8 cellular contexts compared by ENCODE assay signal in the genomic region with DNA sequence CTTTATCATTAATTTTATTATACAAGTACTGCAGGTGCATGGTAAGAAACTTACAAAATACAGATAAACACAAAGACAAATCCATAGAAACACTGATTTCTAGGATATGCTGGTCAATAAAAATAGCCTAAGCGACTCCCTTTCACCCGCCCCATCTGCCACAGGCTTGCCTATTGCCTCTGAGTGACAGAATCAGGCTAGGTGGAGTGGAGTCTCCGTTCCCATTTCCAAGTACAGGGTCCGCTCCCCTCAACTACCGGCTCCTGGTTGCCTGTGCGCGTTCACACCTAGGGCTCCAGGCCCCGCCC. TPM values are rescaled to one million over a fixed set of nuclear protein-coding genes. Genes with fewer than 3 reads are reported as not detected.
DNase-seq lines count a peak whose midpoint lies in the region; ATAC-seq and TF ChIP-seq lines count a peak whose summit lies in the region.

No MANE protein-coding gene starts in this region.

- BruUV-seq in MCF 10A (replicated peaks; lab: Mats Ljungman, UMichigan), result no TSS peak

- H3K9me3 ChIP-seq in left ventricle myocardium inferior (replicated peaks), result no peaks in the 10 kb centered on the region
- H3K9me3 ChIP-seq in aorta (ENCODE audit: control insufficient read depth, low read length), result no peaks in the 10 kb centered on the region

- H3K27me3 Mint-ChIP-seq in MCF 10A (ENCODE audit: insufficient read depth, unreplicated experiment), result no peaks in the 10 kb centered on the region
- no peaks in the 10 kb centered on the region for H3K27me3 Mint-ChIP-seq in mesothelial cell of epicardium (ENCODE audit: low read depth)

- H3K4me1 Mint-ChIP-seq in MCF 10A (ENCODE audit: insufficient read depth, unreplicated experiment), result peaks cover 5% of the 10 kb centered on the region
- H3K4me1 Mint-ChIP-seq in mesothelial cell of epicardium, result peaks cover 32% of the 10 kb centered on the region

- TF ChIP-seq CTCF in left ventricle myocardium inferior (IDR thresholded peaks at IDR 0.05; ENCODE audit: borderline replicate concordance) (no peak), MCF 10A (IDR thresholded peaks at IDR 0.05; ENCODE audit: unreplicated experiment) (no peak), mesothelial cell of epicardium (IDR thresholded peaks at IDR 0.05; ENCODE audit: unreplicated experiment) (no peak)

- DNase-seq in left ventricle myocardium inferior (no peak), Right ventricle myocardium superior (no peak), MCF 10A (ENCODE audit: unreplicated experiment) (no peak), mesothelial cell of epicardium (ENCODE audit: low spot score in 2 of 2, unreplicated experiment in 2 of 2) (no peak), aorta (no peak), HEK293T (ENCODE audit: extremely low spot score) (no peak), posterior cingulate gyrus (no peak), foreskin melanocyte (no peak)

- no peak for ATAC-seq in Right ventricle myocardium superior (ENCODE audit: poor library complexity)
- ATAC-seq in aorta (ENCODE audit: low FRiP score), result no peak

- H3K4me3 ChIP-seq in left ventricle myocardium inferior (peak overlapping the region; percentile 97), aorta (ENCODE audit: low read length in 2 of 2) (peak overlapping the region; percentile 9 to 72)

- WGBS in aorta, 2 donors, result 4 to 10% methylated on average over 8 of the region's 8 CpGs

- intact Hi-C loops in left ventricle myocardium inferior (cut with micrococcal nuclease) (no loop called here), Right ventricle myocardium superior (cut with DNase I) (no loop called here), MCF 10A (cut with micrococcal nuclease) (no loop called here), aorta (cut with DNase I) (loop anchor here in 1 of 2 donors (5.0 kb wide), 2 partner anchors 178 to 198 kb away; a partner anchor contains a TSS), posterior cingulate gyrus (cut with DNase I) (loop anchor here (2.0 to 5.0 kb wide), 2 partner anchors 178 to 196 kb away; a partner anchor contains a TSS)

- H3K9me3 Mint-ChIP-seq in MCF 10A (ENCODE audit: unreplicated experiment) (no peaks in the 10 kb centered on the region), mesothelial cell of epicardium (no peaks in the 10 kb centered on the region)

- POLR2A ChIA-PET in MCF 10A (lab: Yijun Ruan, JAX), result interaction anchor here (0.6 to 2.2 kb wide), 10 partner anchors 18 to 1671 kb away, joined by 3 to 10 read pairs (median 4); a partner anchor contains a TSS
- POLR2A ChIA-PET in HEK293T (lab: Yijun Ruan, JAX), result interaction anchor here (0.7 to 1.9 kb wide), 9 partner anchors 13 to 500 kb away, joined by 3 to 6 read pairs (median 3); no protein-coding TSS in a partner anchor

- peak overlapping the region; percentile 97 for H3K27ac ChIP-seq in left ventricle myocardium inferior (replicated peaks)
- no peak overlapping the region for H3K27ac ChIP-seq in aorta (ENCODE audit: low read depth in 1 of 2, low read length in 2 of 2)

- H3K36me3 ChIP-seq in left ventricle myocardium inferior (peaks cover 14% of the 10 kb centered on the region), aorta (ENCODE audit: control insufficient read depth in 1 of 2, insufficient read depth in 2 of 2, low read length in 1 of 2) (no peaks in the 10 kb centered on the region)

- H3K4me3 Mint-ChIP-seq in MCF 10A (ENCODE audit: unreplicated experiment) (peak overlapping the region; percentile 99), mesothelial cell of epicardium (peak overlapping the region; percentile 97)

- CTCF ChIA-PET in MCF 10A (lab: Yijun Ruan, JAX), result interaction anchor here (0.7 to 1.4 kb wide), 3 partner anchors 9 to 45 kb away, joined by 3 to 5 read pairs (median 4); no protein-coding TSS in a partner anchor
- CTCF ChIA-PET in HEK293T (lab: Yijun Ruan, JAX), result no interaction called here

- H3K27me3 ChIP-seq in left ventricle myocardium inferior (ENCODE audit: low read depth) (no peaks in the 10 kb centered on the region), aorta (ENCODE audit: control insufficient read depth in 1 of 2, insufficient read depth in 2 of 2, low read length in 1 of 2) (no peaks in the 10 kb centered on the region)

- H3K4me1 ChIP-seq in left ventricle myocardium inferior (peaks cover 55% of the 10 kb centered on the region), aorta (ENCODE audit: control insufficient read depth in 1 of 2, insufficient read depth in 2 of 2, low read length in 2 of 2) (no peaks in the 10 kb centered on the region)

- H3K36me3 Mint-ChIP-seq in MCF 10A (ENCODE audit: insufficient read depth, unreplicated experiment), result peaks cover 27% of the 10 kb centered on the region
- peaks cover 11% of the 10 kb centered on the region for H3K36me3 Mint-ChIP-seq in mesothelial cell of epicardium

- H3K27ac Mint-ChIP-seq in MCF 10A (ENCODE audit: low read depth, unreplicated experiment) (peak overlapping the region; percentile 90), mesothelial cell of epicardium (peak overlapping the region; percentile 95)

TF ChIP-seq in HEK293T, 16 proteins besides CTCF, POLR2A, EP300 and RAD21:
- TF ChIP-seq SP1 (IDR thresholded peaks at IDR 0.05) (no peak), BHLHE40 (IDR thresholded peaks at IDR 0.05; ENCODE audit: borderline replicate concordance) (no peak), FOXA1 (IDR thresholded peaks at IDR 0.05) (no peak), TARDBP (IDR thresholded peaks at IDR 0.05) (no peak), SUZ12 (IDR thresholded peaks at IDR 0.05) (no peak), ARNT (IDR thresholded peaks at IDR 0.05) (no peak)

RNA-seq across cellular contexts. Expression of a gene that starts 0.2 kb away (rescaled TPM):
- total RNA-seq in left ventricle myocardium inferior (127 TPM), Right ventricle myocardium superior (104 TPM), MCF 10A (2022) (84.4 and 102 TPM in 2 replicates), mesothelial cell of epicardium (121 to 134 TPM (median 128 TPM) in 3 replicates), aorta (100 to 1,000 TPM in 1 of 2 donors, 10 to 100 TPM in 1; 83.8 to 125 TPM)
- 100 to 1,000 TPM in 1 of 2 donors, 10 to 100 TPM in 1; 47.6 to 163 TPM for polyA plus RNA-seq in aorta

RNA-seq across cellular contexts. Expression of a gene that starts 1.7 kb away (rescaled TPM):
- total RNA-seq in left ventricle myocardium inferior, result 12.2 TPM
- 8.4 TPM for total RNA-seq in Right ventricle myocardium superior
- total RNA-seq in MCF 10A (2022), result 42.9 and 49.0 TPM in 2 replicates
- 25.4 to 27.9 TPM (median 26.4 TPM) in 3 replicates for total RNA-seq in mesothelial cell of epicardium
- total RNA-seq in aorta, result 10 to 100 TPM in 1 of 2 donors, 1 to 10 TPM in 1; 9.7 to 13.7 TPM
- 10 to 100 TPM in 1 of 2 donors, 1 to 10 TPM in 1; 9.9 to 10.0 TPM for polyA plus RNA-seq in aorta
